20 cellular contexts compared by ENCODE assay signal in the genomic region with DNA sequence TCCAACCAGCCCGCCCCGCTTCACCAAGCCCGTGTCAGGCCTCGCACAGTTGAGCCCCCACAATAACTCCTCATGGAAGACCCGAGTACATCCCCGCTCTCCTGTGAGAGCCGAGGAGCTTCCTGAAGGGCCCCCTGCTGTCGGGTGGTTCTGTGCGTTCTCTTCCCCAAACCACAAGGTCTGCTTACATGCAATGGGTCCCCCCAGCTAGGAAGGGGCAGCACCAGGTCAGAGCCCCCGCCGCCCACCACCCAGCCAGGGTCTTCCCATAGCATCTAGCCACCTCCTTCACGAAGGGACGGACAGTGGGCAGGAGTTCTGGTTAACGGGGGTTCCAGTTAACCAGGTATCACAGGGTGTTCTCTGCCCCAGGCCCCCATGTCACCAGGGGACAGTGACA. TPM values are rescaled to one million over a fixed set of nuclear protein-coding genes. Genes with fewer than 3 reads are reported as not detected.
"Had no signal": no experiment of that assay in that cellular context is flagged by ENCODE, and none has a peak within 500 bp of the region (broad histone marks: within the 10 kb centered on the region; RNA-seq: fewer than 3 reads in every experiment).

No MANE protein-coding gene starts in this region.

- DNase-seq: IMR-90, Karpas-422, KG1, MM.1S, NCI-H1092 treated with DMSO at 0.1 percent for 48 hours, NCI-H1436, NCI-H187, NCI-H2029, NCI-H2081 treated with DMSO at 0.1 percent for 48 hours, NCI-H2171, NCI-H226, NCI-H446, NCI-H510A, NCI-H524 treated with DMSO at 0.1 percent for 48 hours, NCI-H69, NCI-H774, RPMI8226, SHP77, SK-N-SH had no signal

- H3K4me2 ChIP-seq: SK-N-SH had no signal

- H3K9me2 ChIP-seq: SK-N-SH had no signal

- H3K9me3 ChIP-seq: SK-N-SH had no signal

- H3K9ac ChIP-seq: SK-N-SH had no signal

RNA-seq across cellular contexts. Expression of gene GLIS1, which starts 51.5 kb away (rescaled TPM):
- total RNA-seq: HepG2 had no signal
